In genomic region chr10:120783901-120784300, GRCh38 we compare ENCODE assay signal across 22 cellular contexts.
"Had no signal": no experiment of that assay in that cellular context is flagged by ENCODE, and none has a peak within 500 bp of the region (broad histone marks: within the 10 kb centered on the region; RNA-seq: fewer than 3 reads in every experiment).

No MANE protein-coding gene starts in this region.

- H3K9me3 Mint-ChIP-seq: memory B cell; natural killer cell; stimulated activated naive CD8-positive, alpha-beta T cell treated with anti-CD3 and anti-CD28 coated beads, Interleukin-15, amount 100 ng/mL, for 72 hours; type B pancreatic cell had no signal

- H3K79me2 ChIP-seq: hepatocyte had no signal

- H3K4me3 Mint-ChIP-seq: memory B cell; natural killer cell; stimulated activated naive CD8-positive, alpha-beta T cell treated with anti-CD3 and anti-CD28 coated beads, Interleukin-15, amount 100 ng/mL, for 72 hours; type B pancreatic cell had no signal

- H3K4me3 ChIP-seq: dorsolateral prefrontal cortex, heart left ventricle, hepatocyte, left ventricle myocardium inferior, lower lobe of right lung, ovary, right lobe of liver, smooth muscle cell, suprapubic skin had no signal

- H3K4me1 Mint-ChIP-seq: memory B cell; natural killer cell; stimulated activated naive CD8-positive, alpha-beta T cell treated with anti-CD3 and anti-CD28 coated beads, Interleukin-15, amount 100 ng/mL, for 72 hours had no signal

- H3K27ac Mint-ChIP-seq: memory B cell; natural killer cell; stimulated activated naive CD8-positive, alpha-beta T cell treated with anti-CD3 and anti-CD28 coated beads, Interleukin-15, amount 100 ng/mL, for 72 hours; type B pancreatic cell had no signal

- H3K27me3 ChIP-seq: dorsolateral prefrontal cortex, heart left ventricle, ovary, right lobe of liver had no signal

- H3K4me1 ChIP-seq: left ventricle myocardium inferior, lower lobe of right lung, right lobe of liver, suprapubic skin had no signal

- H3K9me3 ChIP-seq: heart left ventricle, left ventricle myocardium inferior, lower lobe of right lung, ovary, right lobe of liver, suprapubic skin had no signal

- H3K4me2 ChIP-seq: hepatocyte, smooth muscle cell had no signal

- H3K36me3 ChIP-seq: heart left ventricle, left ventricle myocardium inferior, lower lobe of right lung, ovary, right lobe of liver, suprapubic skin had no signal

- DNase-seq: dorsolateral prefrontal cortex; effector CD4-positive, alpha-beta T cell; heart left ventricle; kidney glomerular epithelial cell; left colon; left ventricle myocardium inferior; lower lobe of right lung; natural killer cell; occipital lobe; ovary; right lobe of liver; stimulated activated CD4-positive, alpha-beta T cell treated with anti-CD3 and anti-CD28 coated beads, Interleukin-12 subunit alpha, Interleukin-12 subunit beta, amount 100 ng/mL, for 4 hours; stimulated activated CD4-positive, alpha-beta T cell treated with anti-CD3 and anti-CD28 coated beads, Interleukin-1b, Interleukin-23, amount 100 ng/mL, for 48 hours; stimulated activated CD4-positive, alpha-beta T cell treated with anti-CD3 and anti-CD28 coated beads, Interleukin-4, amount 100 ng/mL, for 1 hour; stimulated activated CD8-positive, alpha-beta memory T cell treated with anti-CD3 and anti-CD28 coated beads, Interleukin-4, amount 100 ng/mL, for 48 hours; stimulated activated naive CD4-positive, alpha-beta T cell; stimulated activated naive CD8-positive, alpha-beta T cell treated with anti-CD3 and anti-CD28 coated beads, Interleukin-15, amount 100 ng/mL, for 72 hours had no signal

- ATAC-seq: heart left ventricle; left colon; lower lobe of right lung; natural killer cell; right lobe of liver; stimulated activated naive CD8-positive, alpha-beta T cell treated with anti-CD3 and anti-CD28 coated beads, Interleukin-15, amount 100 ng/mL, for 72 hours had no signal

- H2AFZ ChIP-seq: hepatocyte had no signal

- H3K36me3 Mint-ChIP-seq: memory B cell, natural killer cell, type B pancreatic cell had no signal

- H3K27ac ChIP-seq: dorsolateral prefrontal cortex, heart left ventricle, hepatocyte, left ventricle myocardium inferior, lower lobe of right lung, ovary, right lobe of liver, suprapubic skin had no signal
